8 cellular contexts compared by ENCODE assay signal in the genomic region with DNA sequence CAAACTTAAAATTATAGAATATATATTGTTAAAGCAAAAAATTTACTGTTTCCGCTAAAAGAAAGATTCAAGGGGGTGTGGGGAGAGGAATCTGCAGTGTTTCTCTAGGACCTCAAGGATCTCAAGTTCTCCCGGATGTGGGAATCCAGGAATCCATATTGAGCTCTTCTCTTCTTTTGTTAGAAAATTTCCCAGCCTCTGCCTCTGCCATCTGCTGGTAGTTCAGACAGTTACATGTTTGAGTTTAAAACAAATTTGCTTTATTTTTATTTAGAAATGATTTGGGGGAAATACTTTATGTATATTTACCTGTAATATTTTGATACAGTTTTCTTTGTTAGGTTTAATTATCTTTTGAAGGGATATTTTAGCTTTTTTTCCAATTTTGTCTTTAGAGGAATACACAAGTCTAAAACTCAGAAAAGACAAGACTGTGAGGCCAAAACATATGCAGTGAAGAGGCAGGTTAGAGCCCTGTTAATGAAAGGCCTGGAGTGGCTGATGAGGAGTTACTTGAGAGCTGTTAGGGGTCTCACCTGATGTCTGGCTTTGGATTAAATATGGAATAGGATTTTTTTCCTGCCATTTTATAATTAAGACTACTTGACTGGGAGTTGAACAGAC.
DNase-seq lines count a peak whose midpoint lies in the region; ATAC-seq and TF ChIP-seq lines count a peak whose summit lies in the region.

No MANE protein-coding gene starts in this region.

- TF ChIP-seq CTCF in GM12875 (IDR thresholded peaks at IDR 0.05; ENCODE audit: borderline replicate concordance, insufficient read depth, low read depth, low read length) (peak; percentile 36; the same call in 1 of the 2 replicates), PC-9 (conservative IDR thresholded peaks at IDR 0.05) (peak; percentile 71), fibroblast of villous mesenchyme (IDR thresholded peaks at IDR 0.05; ENCODE audit: insufficient read depth, low read depth, low read length) (peak; percentile 75), testis (IDR thresholded peaks at IDR 0.05) (peak; percentile 38 to 49 (median 42))

- H3K9me3 ChIP-seq in PC-9 (ENCODE audit: insufficient read depth, low read depth) (no peaks in the 10 kb centered on the region), testis (no peaks in the 10 kb centered on the region)
- H3K9me3 ChIP-seq in effector memory CD4-positive, alpha-beta T cell (ENCODE audit: control insufficient read depth, low read length), result no peaks in the 10 kb centered on the region

- CTCF ChIA-PET in PC-9 (lab: Charles Lee), result interaction anchor here (0.7 to 1.2 kb wide), 5 partner anchors 8 to 73 kb away, joined by 3 to 4 read pairs (median 4); no protein-coding TSS in a partner anchor

- H3K4me1 ChIP-seq in PC-9 (replicated peaks; ENCODE audit: insufficient read depth) (no peaks in the 10 kb centered on the region), testis (no peaks in the 10 kb centered on the region)
- H3K4me1 ChIP-seq in effector memory CD4-positive, alpha-beta T cell (ENCODE audit: control insufficient read depth, insufficient read depth, low read length, poor library complexity, severe bottlenecking), result no peaks in the 10 kb centered on the region

- no peak overlapping the region for H3K4me2 ChIP-seq in PC-9

- BruUV-seq in PC-9 (replicated peaks; lab: Mats Ljungman, UMichigan), result no TSS peak

- H3K4me3 ChIP-seq in GM12875 (ENCODE audit: low read depth, low read length), result no peak overlapping the region
- no peak overlapping the region for H3K4me3 ChIP-seq in PC-9
- H3K4me3 ChIP-seq in fibroblast of villous mesenchyme (ENCODE audit: low read depth, low read length), result no peak overlapping the region
- H3K4me3 ChIP-seq in testis, result no peak overlapping the region
- H3K4me3 ChIP-seq in effector memory CD4-positive, alpha-beta T cell (ENCODE audit: insufficient read depth, low read depth, low read length, poor library complexity, severe bottlenecking), result no peak overlapping the region

- no peak for ATAC-seq in GM18498 (IDR thresholded peaks at IDR 0.05; ENCODE audit: unreplicated experiment)

- intact Hi-C loops in PC-9 (cut with micrococcal nuclease; ENCODE audit: unreplicated experiment) (no loop called here), testis (cut with DNase I; ENCODE audit: low total_unique reads) (no loop called here)

- H3K36me3 ChIP-seq in PC-9 (ENCODE audit: low read depth), result no peaks in the 10 kb centered on the region
- H3K36me3 ChIP-seq in testis (ENCODE audit: low read depth, missing control alignments), result no peaks in the 10 kb centered on the region
- no peaks in the 10 kb centered on the region for H3K36me3 ChIP-seq in effector memory CD4-positive, alpha-beta T cell (ENCODE audit: control insufficient read depth, insufficient read depth, low read length)

- POLR2A ChIA-PET in PC-9 (lab: Charles Lee; ENCODE audit: unreplicated experiment), result interaction anchor here (0.6 kb wide), 1 partner anchor 1810 kb away, joined by 8 read pairs; no protein-coding TSS in a partner anchor

- no peaks in the 10 kb centered on the region for H3K27me3 ChIP-seq in PC-9 (ENCODE audit: insufficient read depth, low read depth)
- no peaks in the 10 kb centered on the region for H3K27me3 ChIP-seq in testis
- H3K27me3 ChIP-seq in effector memory CD4-positive, alpha-beta T cell (replicated peaks; ENCODE audit: control insufficient read depth, insufficient read depth, low read length, poor library complexity, severe bottlenecking), result no peaks in the 10 kb centered on the region

- no peaks in the 10 kb centered on the region for H3K79me2 ChIP-seq in PC-9 (ENCODE audit: low read depth)

- peak; percentile 74 for DNase-seq in A172 (ENCODE audit: low spot score)
- DNase-seq in PC-9, result no peak
- peak; percentile 76 for DNase-seq in fibroblast of villous mesenchyme (ENCODE audit: low read depth)
- DNase-seq in testis, result no peak
- DNase-seq in effector memory CD4-positive, alpha-beta T cell, result no peak
- no peak for DNase-seq in cerebellum (ENCODE audit: low spot score)

- H3K9me2 ChIP-seq in PC-9 (ENCODE audit: insufficient read depth), result no peaks in the 10 kb centered on the region

- WGBS in testis, 2 donors, result 16 to 19% methylated on average over 2 of the region's 2 CpGs

- no peak for TF ChIP-seq POLR2A in testis (IDR thresholded peaks at IDR 0.05)

- no peak overlapping the region for H2AFZ ChIP-seq in PC-9

- H4K20me1 ChIP-seq in PC-9 (ENCODE audit: insufficient read depth), result no peaks in the 10 kb centered on the region

- no peaks in the 10 kb centered on the region for H3F3A ChIP-seq in PC-9 (ENCODE audit: insufficient read depth, low read depth)

- H3K27ac ChIP-seq in PC-9 (no peak overlapping the region), testis (no peak overlapping the region)
- H3K27ac ChIP-seq in effector memory CD4-positive, alpha-beta T cell (ENCODE audit: insufficient read depth, low read length, poor library complexity, severe bottlenecking), result no peak overlapping the region

Comparison
In these comparisons a context has a peak if more than half of its experiments do, and no peak if none do; other contexts are left out.
1. DNase-seq: peak in A172 (single experiment) and fibroblast of villous mesenchyme (single experiment); none in PC-9 (0 of 2), testis (single experiment), effector memory CD4-positive, alpha-beta T cell (0 of 3) and cerebellum (single experiment).
2. Peak in every context shown above with its lines, with median percentiles within 50 percentile points of each other: CTCF ChIP-seq.